In the genomic region with DNA sequence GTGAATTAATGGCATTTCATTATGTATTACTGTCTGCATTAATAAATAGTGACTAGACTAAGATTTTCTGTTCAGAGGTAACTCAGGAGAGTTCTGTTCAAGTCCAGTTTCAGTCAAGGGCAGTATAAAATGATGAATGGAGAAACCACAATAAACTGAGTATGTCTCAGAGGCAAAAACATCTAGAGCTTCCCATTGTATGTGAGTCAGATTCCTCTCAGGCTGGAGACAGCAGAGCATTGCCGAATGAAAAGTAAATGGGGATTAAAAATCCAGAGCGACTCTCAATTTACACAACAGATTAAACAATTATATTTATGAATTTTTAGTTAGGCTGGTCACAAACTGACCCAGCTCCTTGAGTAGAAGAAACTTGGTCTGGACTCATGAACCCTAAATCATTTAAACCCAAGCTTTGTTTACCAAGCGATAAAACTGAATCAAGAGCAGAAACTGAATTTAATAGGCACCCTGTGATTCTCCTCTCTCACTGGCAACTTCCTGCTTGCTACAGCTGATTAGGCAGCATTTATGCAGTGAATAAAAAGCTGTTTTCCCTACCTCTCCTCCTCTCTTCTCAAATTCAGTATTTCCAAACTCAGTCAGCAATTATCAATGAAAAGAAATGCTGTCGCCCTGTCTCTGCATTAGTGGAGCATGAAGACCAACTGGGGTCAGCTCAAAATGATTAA, we compare ENCODE assay signal across 16 cellular contexts.
DNase-seq lines count a peak whose midpoint lies in the region; ATAC-seq and TF ChIP-seq lines count a peak whose summit lies in the region.
"Had no signal": no experiment of that assay in that cellular context is flagged by ENCODE, and none has a peak within 500 bp of the region (broad histone marks: within the 10 kb centered on the region; RNA-seq: fewer than 3 reads in every experiment).

No MANE protein-coding gene starts in this region.

- in situ Hi-C loops in astrocyte of the spinal cord (cut with HindIII; ENCODE audit: low sequenced_read_pairs): no loop called here

- ATAC-seq in GM21529 (IDR thresholded peaks at IDR 0.05; ENCODE audit: unreplicated experiment) (no peak), GM19023 (IDR thresholded peaks at IDR 0.05; ENCODE audit: unreplicated experiment) (no peak), sciatic nerve (no peak)
- ATAC-seq: gastrocnemius medialis; natural killer cell treated with Interleukin-12 subunit alpha and Interleukin-12 subunit beta and Interleukin-15 and Interleukin-18, amount 100 ng/mL, for 72 hours had no signal

- no peak for TF ChIP-seq CTCF in astrocyte of the spinal cord (IDR thresholded peaks at IDR 0.05; ENCODE audit: low read depth, low read length)

- H3K4me3 ChIP-seq in astrocyte of the spinal cord (ENCODE audit: low read depth, low read length): no peak overlapping the region
- H3K4me3 ChIP-seq: gastrocnemius medialis had no signal

- DNase-seq in NCI-H1105 treated with DMSO at 0.1 percent for 48 hours (lab: John Stamatoyannopoulos, UW) (peak; percentile 14), NCI-H1105 (lab: John Stamatoyannopoulos, UW) (no peak), astrocyte of the spinal cord (ENCODE audit: low read depth, low spot score) (peak; percentile 38), kidney glomerular epithelial cell (lab: John Stamatoyannopoulos, UW) (peak; percentile 53), superior temporal gyrus (ENCODE audit: extremely low spot score) (peak; percentile 21), sciatic nerve (ENCODE audit: low spot score) (no peak)
- DNase-seq: activated T-cell treated with anti-CD3 and anti-CD28 coated beads for 4 hours; CD4-positive, alpha-beta memory T cell; gastrocnemius medialis; GOT3; kidney; NCI-H446 treated with DMSO at 0.1 percent for 48 hours; T-helper 1 cell had no signal

- intact Hi-C loops in sciatic nerve (cut with DNase I): no loop called here

Comparison
In these comparisons a context has a peak if more than half of its experiments do, and no peak if none do; other contexts are left out.
1. DNase-seq: peak in NCI-H1105 treated with DMSO at 0.1 percent for 48 hours (single experiment), astrocyte of the spinal cord (single experiment), kidney glomerular epithelial cell (single experiment) and superior temporal gyrus (single experiment); none in NCI-H1105 (single experiment) and sciatic nerve (single experiment).